ENCODE assay signal across 25 cellular contexts in the genomic region with DNA sequence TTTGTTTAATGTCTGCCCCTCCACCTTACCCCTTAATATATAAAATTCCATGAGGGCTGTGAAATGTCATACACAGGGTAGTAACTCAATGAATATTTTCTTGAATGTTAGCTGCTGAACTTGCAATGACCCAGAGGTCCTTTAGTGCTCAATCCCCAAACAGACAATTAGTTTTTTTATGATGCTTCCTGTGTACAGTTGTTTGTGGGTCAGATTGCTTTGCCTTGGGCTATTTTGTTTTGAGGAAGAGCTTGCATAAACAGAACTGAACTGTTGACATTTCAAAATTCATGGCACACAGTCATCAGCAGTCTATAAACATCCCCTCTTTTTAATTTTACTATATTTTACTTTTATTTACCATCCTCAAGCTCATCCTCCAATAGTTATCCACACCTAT.
"Had no signal": no experiment of that assay in that cellular context is flagged by ENCODE, and none has a peak within 500 bp of the region (broad histone marks: within the 10 kb centered on the region; RNA-seq: fewer than 3 reads in every experiment).

No MANE protein-coding gene starts in this region.

- H3K4me1 ChIP-seq: esophagus squamous epithelium, gastrocnemius medialis, prostate gland, right atrium auricular region, sigmoid colon, stomach, thyroid gland had no signal

- ATAC-seq: gastrocnemius medialis; left lobe of liver; naive thymus-derived CD4-positive, alpha-beta T cell; stimulated activated effector memory CD8-positive, alpha-beta T cell treated with anti-CD3 and anti-CD28 coated beads, Interleukin-12 subunit alpha, Interleukin-12 subunit beta, amount 100 ng/mL, for 72 hours had no signal

- H3K27me3 ChIP-seq: esophagus squamous epithelium, gastrocnemius medialis, hepatocyte, right atrium auricular region, sigmoid colon, stomach, thyroid gland had no signal

- H3K9me3 ChIP-seq: gastrocnemius medialis, prostate gland, thyroid gland had no signal

- DNase-seq: dermis blood vessel endothelial cell; effector memory CD4-positive, alpha-beta T cell; erythroblast; esophagus squamous epithelium; gastrocnemius medialis; head of caudate nucleus; kidney; mesendoderm; midbrain; naive thymus-derived CD4-positive, alpha-beta T cell; nucleus accumbens; sigmoid colon; stimulated activated CD4-positive, alpha-beta T cell treated with anti-CD3 and anti-CD28 coated beads, Interleukin-2, amount 100 ng/mL, for 24 hours; stimulated activated CD4-positive, alpha-beta T cell treated with anti-CD3 and anti-CD28 coated beads, Interleukin-4, amount 100 ng/mL, for 24 hours; stimulated activated naive CD4-positive, alpha-beta T cell treated with Interleukin-2 at 50 U/mL for 16 hours; stomach; thyroid gland; trophoblast cell had no signal

- H3K4me2 ChIP-seq: hepatocyte had no signal

- H3K27ac ChIP-seq: coronary artery, esophagus squamous epithelium, gastrocnemius medialis, hepatocyte, prostate gland, right atrium auricular region, sigmoid colon, stomach, thyroid gland had no signal

- H3K27ac Mint-ChIP-seq: naive thymus-derived CD4-positive, alpha-beta T cell; nephron; stimulated activated effector memory CD8-positive, alpha-beta T cell treated with anti-CD3 and anti-CD28 coated beads, Interleukin-12 subunit alpha, Interleukin-12 subunit beta, amount 100 ng/mL, for 72 hours had no signal

- H3K27me3 Mint-ChIP-seq: naive thymus-derived CD4-positive, alpha-beta T cell had no signal

- H3K36me3 ChIP-seq: esophagus squamous epithelium, gastrocnemius medialis, prostate gland, right atrium auricular region, sigmoid colon, stomach, thyroid gland had no signal

- H3K4me3 Mint-ChIP-seq: naive thymus-derived CD4-positive, alpha-beta T cell; nephron; stimulated activated effector memory CD8-positive, alpha-beta T cell treated with anti-CD3 and anti-CD28 coated beads, Interleukin-12 subunit alpha, Interleukin-12 subunit beta, amount 100 ng/mL, for 72 hours had no signal

- H3K4me1 Mint-ChIP-seq: naive thymus-derived CD4-positive, alpha-beta T cell; nephron; stimulated activated effector memory CD8-positive, alpha-beta T cell treated with anti-CD3 and anti-CD28 coated beads, Interleukin-12 subunit alpha, Interleukin-12 subunit beta, amount 100 ng/mL, for 72 hours had no signal

- H2AFZ ChIP-seq: hepatocyte had no signal

- H3K36me3 Mint-ChIP-seq: naive thymus-derived CD4-positive, alpha-beta T cell; stimulated activated effector memory CD8-positive, alpha-beta T cell treated with anti-CD3 and anti-CD28 coated beads, Interleukin-12 subunit alpha, Interleukin-12 subunit beta, amount 100 ng/mL, for 72 hours had no signal

- H3K79me2 ChIP-seq: hepatocyte had no signal

- H3K4me3 ChIP-seq: coronary artery, esophagus squamous epithelium, gastrocnemius medialis, hepatocyte, prostate gland, right atrium auricular region, sigmoid colon, stomach, thyroid gland had no signal
